8 cellular contexts compared by ENCODE assay signal in genomic region chr3:44339181-44339741, GRCh38.
DNase-seq lines count a peak whose midpoint lies in the region; FAIRE-seq and TF ChIP-seq lines count a peak whose summit lies in the region.

No MANE protein-coding gene starts in this region.

- peaks cover 2% of the 10 kb centered on the region for H3K27me3 Mint-ChIP-seq in nephron (ENCODE audit: low read depth)

- peak overlapping the region; percentile 95 to 99 (median 99) for H3K27ac Mint-ChIP-seq in nephron

- H2AFZ ChIP-seq in Loucy (ENCODE audit: low read length): peak overlapping the region; percentile 92; the same call in 1 of the 2 replicates

- FAIRE-seq in HTR-8/SVneo (lab: Jason Lieb, UNC): no peak

- peaks cover 35% of the 10 kb centered on the region for H3K79me2 ChIP-seq in Loucy (ENCODE audit: insufficient read depth, low read length)

- TF ChIP-seq CTCF in Loucy (conservative IDR thresholded peaks at IDR 0.05; ENCODE audit: low read length) (no peak), nephron (IDR thresholded peaks at IDR 0.05; ENCODE audit: unreplicated experiment in 3 of 3) (no peak), GM10266 (IDR thresholded peaks at IDR 0.05; ENCODE audit: control insufficient read depth, insufficient read depth, low read depth, missing control alignments) (no peak), GM20000 (IDR thresholded peaks at IDR 0.05; ENCODE audit: extremely low read depth, missing control alignments) (no peak)

- H3K36me3 Mint-ChIP-seq in nephron (ENCODE audit: low read depth): no peaks in the 10 kb centered on the region

- H3K4me2 ChIP-seq in BLaER1 treated with 17β-estradiol and CSF1 and Interleukin-3, amounts not matched to agents 10 nM and 100 nM: peak overlapping the region; percentile 72 to 94 (median 87)
- peak overlapping the region; percentile 96 for H3K4me2 ChIP-seq in Loucy (ENCODE audit: low read depth, low read length, poor library complexity, severe bottlenecking)

- H3K9ac ChIP-seq in BLaER1 treated with 17β-estradiol and CSF1 and Interleukin-3, amounts not matched to agents 10 nM and 100 nM: peak overlapping the region; percentile 82 to 90 (median 87)
- H3K9ac ChIP-seq in Loucy (ENCODE audit: low read depth, low read length, poor library complexity, severe bottlenecking): peak overlapping the region; percentile 82

- peaks cover 2 to 26% (median 7%) of the 10 kb centered on the region in 11 experiments; a peak in 9 of 22 replicates for H3K36me3 ChIP-seq in BLaER1 treated with 17β-estradiol and CSF1 and Interleukin-3, amounts not matched to agents 10 nM and 100 nM
- no peaks in the 10 kb centered on the region for H3K36me3 ChIP-seq in Loucy (ENCODE audit: insufficient read depth, low read length)
- no peaks in the 10 kb centered on the region for H3K36me3 ChIP-seq in effector memory CD4-positive, alpha-beta T cell (ENCODE audit: control insufficient read depth, insufficient read depth, low read length)

- no peaks in the 10 kb centered on the region for H3F3A ChIP-seq in Loucy (ENCODE audit: low read depth)

- H3K9me2 ChIP-seq in Loucy (replicated peaks; ENCODE audit: low read depth, low read length): no peaks in the 10 kb centered on the region

- peak overlapping the region; percentile 98 to 99 (median 99) for H3K4me3 Mint-ChIP-seq in nephron

- H3K27ac ChIP-seq in BLaER1 treated with 17β-estradiol and CSF1 and Interleukin-3, amounts not matched to agents 10 nM and 100 nM: peak overlapping the region; percentile 71 to 92 (median 88)
- H3K27ac ChIP-seq in effector memory CD4-positive, alpha-beta T cell (ENCODE audit: insufficient read depth, low read length, poor library complexity, severe bottlenecking): peak overlapping the region; percentile 89

- H3K4me1 ChIP-seq in BLaER1 treated with 17β-estradiol and CSF1 and Interleukin-3, amounts not matched to agents 10 nM and 100 nM: peaks cover 19 to 31% (median 22%) of the 10 kb centered on the region in 10 experiments
- peaks cover 37% of the 10 kb centered on the region for H3K4me1 ChIP-seq in Loucy (ENCODE audit: insufficient read depth, low read length, poor library complexity, severe bottlenecking)
- H3K4me1 ChIP-seq in effector memory CD4-positive, alpha-beta T cell (ENCODE audit: control insufficient read depth, insufficient read depth, low read length, poor library complexity, severe bottlenecking): no peaks in the 10 kb centered on the region

- peaks cover 28% of the 10 kb centered on the region for H3K4me1 Mint-ChIP-seq in nephron

- peaks cover 0 to 12% (median 0%) of the 10 kb centered on the region in 11 experiments; a peak in 3 of 22 replicates for H4K20me1 ChIP-seq in BLaER1 treated with 17β-estradiol and CSF1 and Interleukin-3, amounts not matched to agents 10 nM and 100 nM
- H4K20me1 ChIP-seq in Loucy (ENCODE audit: insufficient read depth, low read length, poor library complexity, severe bottlenecking): peaks cover 18% of the 10 kb centered on the region

- no peaks in the 10 kb centered on the region for H3K9me3 Mint-ChIP-seq in nephron

- H3K4me3 ChIP-seq in BLaER1 treated with 17β-estradiol and CSF1 and Interleukin-3, amounts not matched to agents 10 nM and 100 nM: peak overlapping the region; percentile 62 to 78 (median 70)
- H3K4me3 ChIP-seq in Loucy (ENCODE audit: low read length, poor library complexity, severe bottlenecking): peak overlapping the region; percentile 93
- peak overlapping the region; percentile 82 for H3K4me3 ChIP-seq in effector memory CD4-positive, alpha-beta T cell (ENCODE audit: insufficient read depth, low read depth, low read length, poor library complexity, severe bottlenecking)

- no peak for DNase-seq in effector memory CD4-positive, alpha-beta T cell
- no peak for DNase-seq in GM10266 (ENCODE audit: extremely low spot score)
- no peak for DNase-seq in GM20000 (ENCODE audit: low spot score)
- no peak for DNase-seq in HTR-8/SVneo (ENCODE audit: insufficient read length, low spot score)
- no peak for DNase-seq in HPDE6-E6E7 (ENCODE audit: extremely low spot score)

- no peaks in the 10 kb centered on the region for H3K9me3 ChIP-seq in BLaER1 treated with 17β-estradiol and CSF1 and Interleukin-3, amounts not matched to agents 10 nM and 100 nM (replicated peaks in 1 of 11)
- H3K9me3 ChIP-seq in Loucy (ENCODE audit: insufficient read depth, low read depth, low read length): no peaks in the 10 kb centered on the region
- no peaks in the 10 kb centered on the region for H3K9me3 ChIP-seq in effector memory CD4-positive, alpha-beta T cell (ENCODE audit: control insufficient read depth, low read length)

- H3K27me3 ChIP-seq in BLaER1 treated with 17β-estradiol and CSF1 and Interleukin-3, amounts not matched to agents 10 nM and 100 nM: no peaks in the 10 kb centered on the region
- no peaks in the 10 kb centered on the region for H3K27me3 ChIP-seq in Loucy (ENCODE audit: insufficient read depth, low read length, poor library complexity, severe bottlenecking)
- no peaks in the 10 kb centered on the region for H3K27me3 ChIP-seq in effector memory CD4-positive, alpha-beta T cell (replicated peaks; ENCODE audit: control insufficient read depth, insufficient read depth, low read length, poor library complexity, severe bottlenecking)
